In genomic region chr9:6667633-6668280, GRCh38 we compare ENCODE assay signal across 8 cellular contexts. TPM values are rescaled to one million over a fixed set of nuclear protein-coding genes. Genes with fewer than 3 reads are reported as not detected.
DNase-seq lines count a peak whose midpoint lies in the region; ATAC-seq and TF ChIP-seq lines count a peak whose summit lies in the region.

No MANE protein-coding gene starts in this region.

- intact Hi-C loops in right lobe of liver (cut with DNase I), result no loop called here

- DNase-seq in DMS 273 (lab: John Stamatoyannopoulos, UW; ENCODE audit: unreplicated experiment), result peak; percentile 59
- DNase-seq in DMS 273 treated with DMSO at 0.1 percent for 48 hours (lab: John Stamatoyannopoulos, UW), result no peak
- peak; percentile 17 for DNase-seq in MV-4-11 (lab: John Stamatoyannopoulos, UW)
- DNase-seq in astrocyte of the hippocampus (ENCODE audit: low read depth, low spot score), result peak; percentile 58
- no peak for DNase-seq in right lobe of liver
- DNase-seq in effector CD4-positive, alpha-beta T cell, result no peak

- peaks cover 0 to 58% (median 25%) of the 10 kb centered on the region in 4 donors for H3K4me1 ChIP-seq in right lobe of liver

- no peak for ATAC-seq in right lobe of liver
- ATAC-seq in GM18519 (IDR thresholded peaks at IDR 0.05; ENCODE audit: low FRiP score, unreplicated experiment), result no peak
- no peak for ATAC-seq in GM21717 (IDR thresholded peaks at IDR 0.05; ENCODE audit: unreplicated experiment)

- peak; percentile 45 to 67 (median 62) for TF ChIP-seq CTCF in right lobe of liver (IDR thresholded peaks at IDR 0.05)

- no peak overlapping the region for H3K4me3 ChIP-seq in right lobe of liver

- peak overlapping the region in 1 of 3 donors; percentile 20 for H3K27ac ChIP-seq in right lobe of liver

- 33% methylated on average over 5 of the region's 5 CpGs for WGBS in right lobe of liver (ENCODE audit: insufficient coverage, low coverage, low lambda C conversion rate, missing lambda C conversion rate)

- no peaks in the 10 kb centered on the region for H3K36me3 ChIP-seq in right lobe of liver

- H3K9me3 ChIP-seq in right lobe of liver, result no peaks in the 10 kb centered on the region

- no peak for TF ChIP-seq POLR2A in right lobe of liver (IDR thresholded peaks at IDR 0.05)

- no peaks in the 10 kb centered on the region for H3K27me3 ChIP-seq in right lobe of liver

RNA-seq across cellular contexts. Expression of gene GLDC, which starts 22.2 kb away (rescaled TPM):
- total RNA-seq in right lobe of liver, result 100 to 1,000 TPM in 1 of 6 experiments, 10 to 100 TPM in 5; 76.2 to 103 (median 89.3) TPM

Comparison
In these comparisons a context has a peak if more than half of its experiments do, and no peak if none do; other contexts are left out.
1. DNase-seq: peak in DMS 273 (single experiment), MV-4-11 (single experiment) and astrocyte of the hippocampus (single experiment); none in DMS 273 treated with DMSO at 0.1 percent for 48 hours (single experiment), right lobe of liver (0 of 3) and effector CD4-positive, alpha-beta T cell (single experiment).